Comparison of ENCODE assay signal across 7 cellular contexts in the genomic region with DNA sequence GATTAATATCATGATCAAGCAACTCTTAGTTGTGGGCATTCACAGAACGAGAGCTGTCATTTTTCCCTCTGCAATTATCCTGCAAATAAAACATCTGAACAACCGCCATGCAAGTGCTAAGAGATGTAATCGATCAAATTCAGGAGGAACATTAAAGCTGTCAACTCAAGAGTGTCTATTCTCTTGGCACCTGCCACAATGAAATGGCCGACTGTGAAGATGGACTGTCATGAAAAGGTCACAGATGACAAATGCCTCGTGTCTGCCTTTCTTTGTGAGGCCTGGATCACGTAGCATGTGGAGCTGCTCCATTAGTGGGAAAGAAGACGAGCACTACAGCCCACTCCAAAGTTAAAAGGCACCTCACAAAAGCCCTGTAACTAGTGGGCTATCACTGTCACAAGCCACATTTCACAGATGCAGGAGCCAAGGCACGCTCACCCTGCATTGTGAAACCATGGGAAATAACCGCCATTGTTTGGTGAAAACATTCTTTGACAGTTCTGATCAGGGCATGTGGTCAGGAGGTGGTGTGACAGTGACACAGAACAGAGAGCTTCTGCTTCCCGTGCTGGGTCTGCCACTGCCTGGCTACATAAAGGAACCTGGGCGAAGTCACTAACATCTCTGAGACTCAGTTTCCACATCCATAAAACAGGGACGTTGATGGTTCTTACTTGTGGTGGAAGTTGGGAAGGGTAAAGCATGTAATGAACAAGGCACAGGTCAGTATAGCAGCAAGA.
"Had no signal": no experiment of that assay in that cellular context is flagged by ENCODE, and none has a peak within 500 bp of the region (broad histone marks: within the 10 kb centered on the region; RNA-seq: fewer than 3 reads in every experiment).

No MANE protein-coding gene starts in this region.

- ATAC-seq: activated CD8-positive, alpha-beta T cell treated with anti-CD3 and anti-CD28 coated beads for 36 hours had no signal

- DNase-seq: activated CD4-positive, alpha-beta T cell treated with anti-CD3 and anti-CD28 coated beads for 4 hours; activated CD8-positive, alpha-beta memory T cell treated with anti-CD3 and anti-CD28 coated beads, Interleukin-2, amount 50 U/mL, for 48 hours; activated CD8-positive, alpha-beta T cell treated with anti-CD3 and anti-CD28 coated beads for 36 hours; activated naive CD4-positive, alpha-beta T cell; lower lobe of right lung; posterior cingulate gyrus; stomach had no signal
